ENCODE assay signal across 5 cellular contexts in genomic region chr13:20028953-20029352, GRCh38.
"Had no signal": no experiment of that assay in that cellular context is flagged by ENCODE, and none has a peak within 500 bp of the region (broad histone marks: within the 10 kb centered on the region; RNA-seq: fewer than 3 reads in every experiment).

No MANE protein-coding gene starts in this region.

- H3K4me3 ChIP-seq: GM23338, K562 had no signal

- H3K9me3 Mint-ChIP-seq: GM23338, H9 had no signal

- H3K27ac Mint-ChIP-seq: GM23338, H9 had no signal

- H3K4me1 Mint-ChIP-seq: GM23338, H9 had no signal

- DNase-seq: H9, HCEC 1CT, IMR-90 had no signal

- H3K4me3 Mint-ChIP-seq: GM23338, H9 had no signal

- ATAC-seq: GM23338, K562 had no signal
